Comparison of ENCODE assay signal across 8 cellular contexts in the genomic region with DNA sequence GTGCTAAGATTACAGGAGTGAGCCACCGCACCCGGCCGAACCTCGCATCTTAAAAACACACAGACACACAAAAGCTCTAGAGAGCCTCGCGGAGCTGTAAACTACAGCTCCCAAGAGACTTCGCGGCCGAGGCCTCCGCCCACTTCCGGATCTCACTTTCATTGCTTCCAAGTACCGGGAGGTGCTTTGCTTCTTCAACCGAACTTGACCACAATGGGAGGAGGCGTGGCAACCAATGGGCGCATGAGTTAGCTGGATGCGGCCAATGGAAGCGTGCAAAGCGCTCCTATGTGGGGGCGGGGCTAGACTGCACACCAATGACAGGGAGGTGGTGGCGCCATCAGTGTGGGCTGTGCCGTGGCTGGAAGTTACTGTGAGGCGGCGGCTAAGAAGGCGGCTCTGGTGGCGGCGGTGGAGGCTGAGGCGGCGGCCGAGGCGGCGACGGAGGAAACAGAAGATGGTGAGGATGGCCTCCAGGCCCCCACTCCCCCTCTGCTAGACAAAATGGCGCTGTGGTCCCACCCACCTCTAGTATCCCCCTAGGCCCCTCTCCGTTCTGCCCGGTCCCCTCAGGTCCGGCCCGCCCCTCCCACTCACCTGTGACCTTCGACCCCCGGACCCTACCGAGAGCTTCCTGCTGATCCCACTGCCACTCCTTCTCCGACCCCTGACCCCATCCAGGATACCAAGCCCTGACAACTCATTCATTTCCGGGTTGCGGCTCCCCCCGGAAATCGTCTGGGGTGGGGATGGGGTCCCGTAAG. TPM values are rescaled to one million over a fixed set of nuclear protein-coding genes. Genes with fewer than 3 reads are reported as not detected.
DNase-seq lines count a peak whose midpoint lies in the region; ATAC-seq, FAIRE-seq and TF ChIP-seq lines count a peak whose summit lies in the region.

A gene (plus strand): TSS at position 366 of the 764 bp plus-strand sequence. CDS start 92 bp downstream, at position 458.

- H3K27ac ChIP-seq in A673 (ENCODE audit: low read depth, low read length, poor library complexity, severe bottlenecking) (peak within 1 kb of the TSS; percentile 81), small intestine (ENCODE audit: low read depth in 1 of 2, low read length in 1 of 2) (peak within 1 kb of the TSS; percentile 60 to 74)

- FAIRE-seq in bronchial epithelial cell (lab: Jason Lieb, UNC) (peak; percentile 99), small intestine (lab: Jason Lieb, UNC) (peak; percentile 47)

- POLR2A ChIA-PET in A673 (lab: Charles Lee; ENCODE audit: low non-redundant PET) = interaction anchor here (0.5 to 0.8 kb wide), 3 partner anchors 25 to 277 kb away, joined by 4 to 13 read pairs (median 9); a partner anchor contains a TSS

- TF ChIP-seq CTCF in A673 (conservative IDR thresholded peaks at IDR 0.05; ENCODE audit: low read depth, low read length) = no peak
- no peak for TF ChIP-seq CTCF in WI38 (IDR thresholded peaks at IDR 0.05; ENCODE audit: low read depth, low read length)
- TF ChIP-seq CTCF in bronchial epithelial cell (IDR thresholded peaks at IDR 0.05; ENCODE audit: insufficient read depth, low read length, severe bottlenecking) = no peak

- intact Hi-C loops in A673 (cut with micrococcal nuclease; ENCODE audit: unreplicated experiment) = no loop called here

- CTCF ChIA-PET in A673 (lab: Charles Lee) = interaction anchor here (0.6 kb wide), 1 partner anchor 110 kb away, joined by 3 read pairs; a partner anchor contains a TSS

- ATAC-seq in GM18868 (IDR thresholded peaks at IDR 0.05; ENCODE audit: unreplicated experiment) (peak; percentile 63), HG03139 (IDR thresholded peaks at IDR 0.05; ENCODE audit: unreplicated experiment) (peak; percentile 49)

- DNase-seq in A673 (ENCODE audit: low spot score) (peak; percentile 100), NCI-H2227 treated with DMSO at 0.1 percent for 48 hours (lab: John Stamatoyannopoulos, UW) (peak; percentile 94), bronchial epithelial cell (ENCODE audit: low read depth) (peak; percentile 99), iPS-NIHi11 (ENCODE audit: low spot score) (peak; percentile 98), small intestine (peak; percentile 100)

- H3K9me3 ChIP-seq in A673 (ENCODE audit: low read depth, low read length, poor library complexity, severe bottlenecking) = no peaks in the 10 kb centered on the region
- H3K9me3 ChIP-seq in small intestine (ENCODE audit: control insufficient read depth, low read depth) = no peaks in the 10 kb centered on the region

- peak within 1 kb of the TSS; percentile 93 for H3K4me3 ChIP-seq in A673 (ENCODE audit: low read depth, low read length, poor library complexity, severe bottlenecking)
- H3K4me3 ChIP-seq in WI38 (ENCODE audit: low read depth, low read length) = peak within 1 kb of the TSS; percentile 99
- peak within 1 kb of the TSS; percentile 76 for H3K4me3 ChIP-seq in bronchial epithelial cell (ENCODE audit: low read depth, low read length)
- H3K4me3 ChIP-seq in small intestine (ENCODE audit: low read depth in 1 of 2, low read length in 2 of 2) = peak within 1 kb of the TSS; percentile 77 to 90

- TSS peak; percentile 43 for BruUV-seq in A673 (replicated peaks; lab: Mats Ljungman, UMichigan)

- H3K36me3 ChIP-seq in A673 (ENCODE audit: insufficient read depth, low read length, poor library complexity, severe bottlenecking) (peaks cover 10% of the 10 kb centered on the region), bronchial epithelial cell (ENCODE audit: control insufficient read depth, insufficient read depth, low read length) (peaks cover 13% of the 10 kb centered on the region), small intestine (ENCODE audit: control insufficient read depth in 2 of 2, insufficient read depth in 2 of 2, low read length in 2 of 2) (peaks cover under 1 to 2% of the 10 kb centered on the region in 2 donors)

- H3K4me1 ChIP-seq in A673 (ENCODE audit: insufficient read depth, low read length, poor library complexity, severe bottlenecking) (peaks cover 9% of the 10 kb centered on the region), small intestine (ENCODE audit: control insufficient read depth in 2 of 2, insufficient read depth in 1 of 2, low read depth in 1 of 2, low read length in 1 of 2) (peaks cover 0 to 2% of the 10 kb centered on the region in 2 donors)

- WGBS in small intestine, 3 donors = 0 to 1% (median 0%) methylated on average over 41 to 46 of the region's 46 CpGs

- H3K27me3 ChIP-seq in A673 (replicated peaks; ENCODE audit: insufficient read depth, low read depth, low read length, poor library complexity) = no peaks in the 10 kb centered on the region
- H3K27me3 ChIP-seq in bronchial epithelial cell (ENCODE audit: control insufficient read depth, insufficient read depth, low read length) = no peaks in the 10 kb centered on the region
- H3K27me3 ChIP-seq in small intestine (ENCODE audit: control insufficient read depth in 2 of 2, insufficient read depth in 2 of 2, low read length in 2 of 2) = no peaks in the 10 kb centered on the region

RNA-seq across cellular contexts. Expression of the gene that starts here (rescaled TPM):
- total RNA-seq in A673 (2021) = 67.2 and 68.5 TPM in 2 replicates
- total RNA-seq in bronchial epithelial cell = 9.0 and 21.1 TPM in 2 replicates
- 10 to 100 TPM; 48.6 to 57.5 (median 49.2) TPM for polyA plus RNA-seq in small intestine

Comparison
In these comparisons a context has a peak if more than half of its experiments do, and no peak if none do; other contexts are left out.
1. Peak in every context shown above with its lines: DNase-seq, ATAC-seq, H3K4me3 ChIP-seq and H3K27ac ChIP-seq.